ENCODE assay signal across 1 cellular context in the genomic region with DNA sequence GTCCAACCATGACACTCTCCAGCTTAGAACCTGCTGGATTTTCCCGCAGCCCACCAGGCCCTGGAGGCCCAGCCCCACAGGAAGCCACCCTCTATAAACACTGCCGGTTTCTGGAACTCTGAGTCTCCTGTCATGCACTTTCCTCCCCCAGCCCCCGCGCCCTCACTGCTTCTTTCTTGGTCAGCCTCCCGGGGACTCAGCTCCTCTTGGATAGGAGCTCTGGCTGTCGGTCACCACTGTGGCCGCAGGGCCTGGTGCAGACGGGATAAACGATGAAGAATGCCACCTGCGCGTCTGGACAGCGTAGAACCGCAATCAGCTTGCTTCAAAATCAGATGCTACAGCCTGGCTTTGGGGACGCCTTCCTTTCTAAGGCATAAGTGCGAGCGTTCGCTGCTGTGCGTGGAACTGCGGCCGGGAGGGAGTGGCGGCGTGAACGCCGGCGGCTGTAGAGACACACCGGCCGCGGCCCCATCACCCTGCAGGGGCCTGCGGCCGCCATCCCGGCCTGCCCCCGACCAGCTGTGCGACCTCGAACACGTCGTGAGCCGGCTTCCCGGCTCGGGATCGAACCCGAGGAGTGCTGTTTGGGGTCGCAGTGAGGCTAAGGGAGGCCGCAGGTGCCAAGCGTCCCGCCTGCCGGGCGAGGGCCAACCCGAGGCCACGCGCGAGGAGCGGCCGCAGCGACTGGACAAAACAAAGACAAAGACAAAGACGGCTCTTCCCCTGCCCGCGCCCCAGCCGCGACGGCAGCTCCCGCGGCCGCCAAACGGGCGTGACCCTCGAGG.
TF ChIP-seq lines count a peak whose summit lies in the region.

No MANE protein-coding gene starts in this region.

TF ChIP-seq in HepG2, 621 proteins besides CTCF, POLR2A, EP300 and RAD21 (continued from another document and continues in another):
- TF ChIP-seq ZNF18 (CRISPR knock-in tag; IDR thresholded peaks at IDR 0.05; ENCODE audit: insufficient replicate concordance) (no peak), BRD4 (CRISPR knock-in tag; IDR thresholded peaks at IDR 0.05) (peak; percentile 34; the same call in 1 of the 2 replicates), RFXANK (CRISPR knock-in tag; IDR thresholded peaks at IDR 0.05) (no peak), RBM39 (IDR thresholded peaks at IDR 0.05; ENCODE audit: low read depth, low read length, poor library complexity, severe bottlenecking) (peak; percentile 7), MTERF4 (CRISPR knock-in tag; IDR thresholded peaks at IDR 0.05) (0 out of 2 replicates have a peak, but pooled peaks have one; percentile 46), HNF1B (CRISPR knock-in tag; IDR thresholded peaks at IDR 0.05) (peak; percentile 55; the same call in 1 of the 2 replicates), TOE1 (CRISPR knock-in tag; IDR thresholded peaks at IDR 0.05) (no peak), ZNF503 (CRISPR knock-in tag; IDR thresholded peaks at IDR 0.05) (0 out of 2 replicates have a peak, but pooled peaks have one; percentile 16), THAP9 (CRISPR knock-in tag; IDR thresholded peaks at IDR 0.05; ENCODE audit: borderline replicate concordance) (0 out of 2 replicates have a peak, but pooled peaks have one; percentile 26), IRX3 (CRISPR knock-in tag; IDR thresholded peaks at IDR 0.05; ENCODE audit: borderline replicate concordance, low read depth) (0 out of 2 replicates have a peak, but pooled peaks have one; percentile 19), KMT2B (CRISPR knock-in tag; IDR thresholded peaks at IDR 0.05) (peak; percentile 28; the same call in 1 of the 2 replicates), MXD1 (CRISPR knock-in tag; IDR thresholded peaks at IDR 0.05) (peak; percentile 40; the same call in 1 of the 2 replicates), MYNN (CRISPR knock-in tag; IDR thresholded peaks at IDR 0.05; ENCODE audit: low read depth) (no peak), ZXDC (CRISPR knock-in tag; IDR thresholded peaks at IDR 0.05) (no peak), ZNF772 (CRISPR knock-in tag; IDR thresholded peaks at IDR 0.05) (0 out of 2 replicates have a peak, but pooled peaks have one; percentile 31), ZNF678 (CRISPR knock-in tag; IDR thresholded peaks at IDR 0.05) (no peak), ATF7-NPFF (CRISPR knock-in tag; IDR thresholded peaks at IDR 0.05; ENCODE audit: low read depth) (peak; percentile 52; the same call in 1 of the 2 replicates), CSRNP1 (CRISPR knock-in tag; IDR thresholded peaks at IDR 0.05) (no peak; the same call in 1 of the 2 replicates), ZNF607 (CRISPR knock-in tag; IDR thresholded peaks at IDR 0.05; ENCODE audit: borderline replicate concordance) (0 out of 2 replicates have a peak, but pooled peaks have one; percentile 57), ATF4 (CRISPR knock-in tag; IDR thresholded peaks at IDR 0.05) (peak in 1 of 2 experiments; percentile 15; a peak in 1 of 4 replicates)
- TF ChIP-seq, protein P1, sequence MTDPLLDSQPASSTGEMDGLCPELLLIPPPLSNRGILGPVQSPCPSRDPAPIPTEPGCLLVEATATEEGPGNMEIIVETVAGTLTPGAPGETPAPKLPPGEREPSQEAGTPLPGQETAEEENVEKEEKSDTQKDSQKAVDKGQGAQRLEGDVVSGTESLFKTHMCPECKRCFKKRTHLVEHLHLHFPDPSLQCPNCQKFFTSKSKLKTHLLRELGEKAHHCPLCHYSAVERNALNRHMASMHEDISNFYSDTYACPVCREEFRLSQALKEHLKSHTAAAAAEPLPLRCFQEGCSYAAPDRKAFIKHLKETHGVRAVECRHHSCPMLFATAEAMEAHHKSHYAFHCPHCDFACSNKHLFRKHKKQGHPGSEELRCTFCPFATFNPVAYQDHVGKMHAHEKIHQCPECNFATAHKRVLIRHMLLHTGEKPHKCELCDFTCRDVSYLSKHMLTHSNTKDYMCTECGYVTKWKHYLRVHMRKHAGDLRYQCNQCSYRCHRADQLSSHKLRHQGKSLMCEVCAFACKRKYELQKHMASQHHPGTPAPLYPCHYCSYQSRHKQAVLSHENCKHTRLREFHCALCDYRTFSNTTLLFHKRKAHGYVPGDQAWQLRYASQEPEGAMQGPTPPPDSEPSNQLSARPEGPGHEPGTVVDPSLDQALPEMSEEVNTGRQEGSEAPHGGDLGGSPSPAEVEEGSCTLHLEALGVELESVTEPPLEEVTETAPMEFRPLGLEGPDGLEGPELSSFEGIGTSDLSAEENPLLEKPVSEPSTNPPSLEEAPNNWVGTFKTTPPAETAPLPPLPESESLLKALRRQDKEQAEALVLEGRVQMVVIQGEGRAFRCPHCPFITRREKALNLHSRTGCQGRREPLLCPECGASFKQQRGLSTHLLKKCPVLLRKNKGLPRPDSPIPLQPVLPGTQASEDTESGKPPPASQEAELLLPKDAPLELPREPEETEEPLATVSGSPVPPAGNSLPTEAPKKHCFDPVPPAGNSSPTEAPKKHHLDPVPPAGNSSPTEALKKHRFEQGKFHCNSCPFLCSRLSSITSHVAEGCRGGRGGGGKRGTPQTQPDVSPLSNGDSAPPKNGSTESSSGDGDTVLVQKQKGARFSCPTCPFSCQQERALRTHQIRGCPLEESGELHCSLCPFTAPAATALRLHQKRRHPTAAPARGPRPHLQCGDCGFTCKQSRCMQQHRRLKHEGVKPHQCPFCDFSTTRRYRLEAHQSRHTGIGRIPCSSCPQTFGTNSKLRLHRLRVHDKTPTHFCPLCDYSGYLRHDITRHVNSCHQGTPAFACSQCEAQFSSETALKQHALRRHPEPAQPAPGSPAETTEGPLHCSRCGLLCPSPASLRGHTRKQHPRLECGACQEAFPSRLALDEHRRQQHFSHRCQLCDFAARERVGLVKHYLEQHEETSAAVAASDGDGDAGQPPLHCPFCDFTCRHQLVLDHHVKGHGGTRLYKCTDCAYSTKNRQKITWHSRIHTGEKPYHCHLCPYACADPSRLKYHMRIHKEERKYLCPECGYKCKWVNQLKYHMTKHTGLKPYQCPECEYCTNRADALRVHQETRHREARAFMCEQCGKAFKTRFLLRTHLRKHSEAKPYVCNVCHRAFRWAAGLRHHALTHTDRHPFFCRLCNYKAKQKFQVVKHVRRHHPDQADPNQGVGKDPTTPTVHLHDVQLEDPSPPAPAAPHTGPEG (CRISPR knock-in tag; IDR thresholded peaks at IDR 0.05) = 0 out of 2 replicates have a peak, but pooled peaks have one; percentile 13
- TF ChIP-seq, protein P2, sequence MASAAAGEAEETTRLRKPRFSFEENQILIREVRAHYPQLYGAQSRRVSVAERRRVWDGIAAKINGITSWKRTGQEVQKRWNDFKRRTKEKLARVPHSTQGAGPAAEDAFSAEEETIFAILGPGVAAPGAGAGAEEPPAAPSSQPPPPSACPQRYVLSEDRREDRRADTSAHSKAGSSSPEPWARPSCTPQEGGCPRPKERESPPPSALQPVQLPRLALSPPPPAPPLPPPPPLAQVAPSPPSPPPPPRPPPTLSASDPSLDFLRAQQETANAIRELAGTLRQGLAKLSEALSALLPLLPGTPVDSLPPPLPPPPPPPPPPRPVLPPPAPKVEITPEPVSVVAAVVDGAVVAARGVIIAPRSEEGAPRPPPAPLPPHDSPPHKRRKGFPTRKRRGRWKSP (CRISPR knock-in tag; IDR thresholded peaks at IDR 0.05) = peak; percentile 33; the same call in 1 of the 2 replicates
